In the genomic region with DNA sequence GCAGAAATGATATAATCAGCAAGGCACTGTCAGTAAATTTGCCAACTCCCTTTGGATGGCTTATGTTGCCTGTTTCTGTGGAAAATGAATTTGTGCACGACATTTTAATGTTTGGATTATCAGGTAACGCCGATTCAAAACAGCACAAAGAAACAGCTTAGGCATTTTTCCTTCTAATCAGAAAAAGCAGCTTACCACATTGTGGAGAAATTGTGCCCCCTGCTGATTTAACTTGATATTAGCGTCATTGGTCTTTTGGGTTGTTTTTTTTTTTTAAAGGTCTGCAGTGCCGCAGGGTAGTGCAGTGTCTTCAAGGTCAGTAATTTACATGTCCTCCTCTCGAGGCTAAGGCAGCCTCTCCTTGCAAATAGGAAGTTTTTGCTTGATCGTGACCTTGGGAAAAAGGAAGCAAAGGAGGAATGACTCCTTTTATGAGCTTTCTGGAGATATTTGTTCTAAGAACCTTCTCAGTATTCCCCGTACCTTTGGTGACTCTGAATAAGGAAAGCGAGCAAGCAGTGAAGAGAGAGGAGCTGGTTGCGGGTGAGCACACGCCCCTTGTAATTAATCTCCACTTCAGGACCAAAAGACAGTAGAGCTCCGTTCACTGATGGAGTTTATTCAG, we compare ENCODE assay signal across 8 cellular contexts.
DNase-seq lines count a peak whose midpoint lies in the region; ATAC-seq, FAIRE-seq and TF ChIP-seq lines count a peak whose summit lies in the region.

No MANE protein-coding gene starts in this region.

- ATAC-seq in left lung (peak; percentile 56), GM21619 (IDR thresholded peaks at IDR 0.05; ENCODE audit: unreplicated experiment) (no peak)

- intact Hi-C loops in left lung (cut with DNase I): no loop called here

- no peaks in the 10 kb centered on the region for H3K36me3 ChIP-seq in left lung

- H3K4me3 ChIP-seq in left lung: no peak overlapping the region

- peaks cover 0 to 7% of the 10 kb centered on the region in 2 donors for H3K4me1 ChIP-seq in left lung

- no peaks in the 10 kb centered on the region for H3K9me3 ChIP-seq in left lung

- H3K27ac ChIP-seq in left lung: no peak overlapping the region

- FAIRE-seq in RCC 7860 (lab: Jason Lieb, UNC): peak; percentile 15

- TF ChIP-seq CTCF in left lung (IDR thresholded peaks at IDR 0.05): peak; percentile 40 to 45

- H3K27me3 ChIP-seq in left lung: peaks cover 0 to 6% of the 10 kb centered on the region in 2 donors

- DNase-seq in D341Med (ENCODE audit: low spot score): peak; percentile 63
- DNase-seq in GM19240 (ENCODE audit: insufficient read length, low spot score): peak; percentile 3
- DNase-seq in MV-4-11 (lab: John Stamatoyannopoulos, UW): peak; percentile 66
- DNase-seq in RCC 7860 (ENCODE audit: low spot score): peak; percentile 18
- peak; percentile 43 for DNase-seq in cerebellum (ENCODE audit: low spot score)
- no peak for DNase-seq in left lung
- peak; percentile 49 for DNase-seq in ureter (ENCODE audit: low spot score)

Comparison
In these comparisons a context has a peak if more than half of its experiments do, and no peak if none do; other contexts are left out.
1. DNase-seq: peak in D341Med (single experiment), GM19240 (single experiment), MV-4-11 (single experiment), RCC 7860 (single experiment), cerebellum (single experiment) and ureter (single experiment); none in left lung (0 of 2).